In the genomic region with DNA sequence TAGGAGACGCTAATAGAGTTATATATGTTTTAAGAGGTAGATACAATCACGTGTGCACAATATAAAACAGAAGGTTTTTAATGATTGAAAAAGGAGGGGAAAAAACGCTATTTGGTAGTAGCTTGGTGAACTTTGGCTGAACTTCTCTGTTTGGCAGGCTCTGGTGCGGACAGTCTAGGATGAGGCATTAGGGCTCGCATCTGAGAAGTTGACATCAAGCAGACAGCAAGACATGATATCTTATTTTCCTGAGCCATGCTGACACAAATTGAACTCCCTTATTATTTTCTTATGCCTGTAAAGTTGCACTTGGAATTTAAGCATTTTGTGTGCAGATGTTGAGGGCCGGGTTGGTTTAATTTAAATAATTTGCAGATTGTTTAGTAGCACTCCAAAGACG, we compare ENCODE assay signal across 24 cellular contexts.
DNase-seq lines count a peak whose midpoint lies in the region; TF ChIP-seq lines count a peak whose summit lies in the region.
"Had no signal": no experiment of that assay in that cellular context is flagged by ENCODE, and none has a peak within 500 bp of the region (broad histone marks: within the 10 kb centered on the region; RNA-seq: fewer than 3 reads in every experiment).

No MANE protein-coding gene starts in this region.

- H2BK15ac ChIP-seq in mesenchymal stem cell (ENCODE audit: low read depth, poor library complexity, severe bottlenecking), result no peak overlapping the region

- peak overlapping the region; percentile 100 for H3K27ac Mint-ChIP-seq in HFFc6
- H3K27ac Mint-ChIP-seq in MCF 10A (ENCODE audit: low read depth, unreplicated experiment), result no peak overlapping the region
- H3K27ac Mint-ChIP-seq: endodermal cell; stimulated activated effector memory CD8-positive, alpha-beta T cell treated with anti-CD3 and anti-CD28 coated beads, Interleukin-12 subunit alpha, Interleukin-12 subunit beta, amount 100 ng/mL, for 72 hours had no signal

- CTCF ChIA-PET in MCF 10A (lab: Yijun Ruan, JAX), result interaction anchor here (0.7 to 1.1 kb wide), 2 partner anchors 9 to 15 kb away, joined by 3 read pairs; no protein-coding TSS in a partner anchor

- WGBS in mesenchymal stem cell, result 74% methylated on average over 7 of the region's 7 CpGs

- H3K36me3 ChIP-seq in brain microvascular endothelial cell (replicated peaks), result no peaks in the 10 kb centered on the region
- no peaks in the 10 kb centered on the region for H3K36me3 ChIP-seq in mesenchymal stem cell (ENCODE audit: control insufficient read depth in 1 of 2, insufficient read depth in 2 of 2, low read depth in 1 of 2, low read length in 2 of 2)
- H3K36me3 ChIP-seq: HAP-1, ovary, right lobe of liver had no signal

- H3K27me3 ChIP-seq in brain microvascular endothelial cell (replicated peaks), result no peaks in the 10 kb centered on the region
- no peaks in the 10 kb centered on the region for H3K27me3 ChIP-seq in mesenchymal stem cell (ENCODE audit: control insufficient read depth in 1 of 2, insufficient read depth in 1 of 2, low read length in 2 of 2)
- H3K27me3 ChIP-seq: body of pancreas, ovary, right lobe of liver, testis had no signal

- H3K27ac ChIP-seq in brain microvascular endothelial cell (peak overlapping the region; percentile 92), mesenchymal stem cell (ENCODE audit: low read length, poor library complexity, severe bottlenecking) (no peak overlapping the region)
- H3K27ac ChIP-seq: body of pancreas, ovary, right lobe of liver, testis had no signal

- H3K36me3 Mint-ChIP-seq in HFFc6 (ENCODE audit: low read depth) (no peaks in the 10 kb centered on the region), MCF 10A (ENCODE audit: insufficient read depth, unreplicated experiment) (no peaks in the 10 kb centered on the region)
- H3K36me3 Mint-ChIP-seq: stimulated activated effector memory CD8-positive, alpha-beta T cell treated with anti-CD3 and anti-CD28 coated beads, Interleukin-12 subunit alpha, Interleukin-12 subunit beta, amount 100 ng/mL, for 72 hours had no signal

- no peak overlapping the region for H2BK12ac ChIP-seq in mesenchymal stem cell (ENCODE audit: low read length in 2 of 2)

- DNase-seq in AG08396 (ENCODE audit: low spot score) (peak; percentile 17), HFFc6 (peak; percentile 16), brain microvascular endothelial cell (peak; percentile 92), mesenchymal stem cell (no peak), GOT3 (lab: John Stamatoyannopoulos, UW) (no peak), NCI-H2171 treated with DMSO at 0.1 percent for 48 hours (lab: John Stamatoyannopoulos, UW) (no peak), MCF 10A (ENCODE audit: unreplicated experiment) (no peak), NCI-H526 treated with DMSO at 0.1 percent for 48 hours (lab: John Stamatoyannopoulos, UW) (no peak)
- DNase-seq: activated CD4-positive, CD25-positive, alpha-beta regulatory T cell treated with anti-CD3 and anti-CD28 coated beads, Interleukin-2, amount 50 U/mL, for 72 hours; activated naive CD4-positive, alpha-beta T cell treated with anti-CD3 and anti-CD28 coated beads, Interleukin-2, amount 50 U/mL, for 16 hours; activated T-cell treated with anti-CD3 and anti-CD28 coated beads, Interleukin-2, amount 50 U/mL, for 48 hours; endodermal cell; hypothalamus; Karpas-422; NCI-H1105; NCI-H2081; NCI-H510A; ovary; right lobe of liver; SW 1271; testis had no signal

- H3K4me3 ChIP-seq in brain microvascular endothelial cell (ENCODE audit: low read depth, low read length) (no peak overlapping the region), mesenchymal stem cell (ENCODE audit: insufficient read depth in 1 of 2, low read depth in 1 of 2, low read length in 2 of 2) (peak overlapping the region in 1 of 2 experiments; percentile 40)
- H3K4me3 ChIP-seq: body of pancreas, HAP-1, ovary, right lobe of liver, testis had no signal

- peaks cover 2% of the 10 kb centered on the region for H3K4me1 ChIP-seq in mesenchymal stem cell (ENCODE audit: control insufficient read depth, insufficient read depth, low read depth, low read length)
- H3K4me1 ChIP-seq: body of pancreas, HAP-1, right lobe of liver, testis had no signal

- no peak overlapping the region for H4K8ac ChIP-seq in mesenchymal stem cell (ENCODE audit: low read length)

- POLR2A ChIA-PET in MCF 10A (lab: Yijun Ruan, JAX), result no interaction called here

- no peak for TF ChIP-seq CTCF in HFFc6 (IDR thresholded peaks at IDR 0.05)
- no peak for TF ChIP-seq CTCF in brain microvascular endothelial cell (IDR thresholded peaks at IDR 0.05; ENCODE audit: low read depth, low read length, missing control alignments)
- no peak for TF ChIP-seq CTCF in MCF 10A (IDR thresholded peaks at IDR 0.05; ENCODE audit: unreplicated experiment)

- H3K9me3 Mint-ChIP-seq in HFFc6, result no peaks in the 10 kb centered on the region
- H3K9me3 Mint-ChIP-seq in MCF 10A (ENCODE audit: unreplicated experiment), result no peaks in the 10 kb centered on the region
- H3K9me3 Mint-ChIP-seq: endodermal cell; stimulated activated effector memory CD8-positive, alpha-beta T cell treated with anti-CD3 and anti-CD28 coated beads, Interleukin-12 subunit alpha, Interleukin-12 subunit beta, amount 100 ng/mL, for 72 hours had no signal

- intact Hi-C loops in MCF 10A (cut with micrococcal nuclease), result no loop called here

- H3K14ac ChIP-seq in mesenchymal stem cell (ENCODE audit: low read length in 2 of 2), result no peak overlapping the region

- no peak overlapping the region for H3K23ac ChIP-seq in mesenchymal stem cell (ENCODE audit: low read length in 2 of 2)

- H2AFZ ChIP-seq in mesenchymal stem cell (ENCODE audit: low read depth, low read length), result no peak overlapping the region

- in situ Hi-C loops in brain microvascular endothelial cell (cut with HindIII; ENCODE audit: low pct_ligation_motif_present, low sequenced_read_pairs), result no loop called here

- no TSS peak for BruUV-seq in MCF 10A (replicated peaks; lab: Mats Ljungman, UMichigan)

- H3K18ac ChIP-seq in mesenchymal stem cell (ENCODE audit: low read depth in 1 of 2, low read length in 2 of 2), result no peak overlapping the region

- H3K4me1 Mint-ChIP-seq in HFFc6 (ENCODE audit: low read depth) (peaks cover 72% of the 10 kb centered on the region), MCF 10A (ENCODE audit: insufficient read depth, unreplicated experiment) (peaks cover 20% of the 10 kb centered on the region)
- H3K4me1 Mint-ChIP-seq: stimulated activated effector memory CD8-positive, alpha-beta T cell treated with anti-CD3 and anti-CD28 coated beads, Interleukin-12 subunit alpha, Interleukin-12 subunit beta, amount 100 ng/mL, for 72 hours had no signal

- peak overlapping the region; percentile 86 for H3K9ac ChIP-seq in mesenchymal stem cell (ENCODE audit: low read length)

- H3K4me2 ChIP-seq in mesenchymal stem cell (ENCODE audit: low read length, poor library complexity, severe bottlenecking), result no peak overlapping the region

- H2AK5ac ChIP-seq in mesenchymal stem cell (ENCODE audit: low read length, severe bottlenecking), result no peak overlapping the region

- H4K91ac ChIP-seq in mesenchymal stem cell (ENCODE audit: low read length), result no peak overlapping the region

- H3K4me3 Mint-ChIP-seq in HFFc6, result peak overlapping the region; percentile 83; the same call in 1 of the 2 replicates
- H3K4me3 Mint-ChIP-seq in MCF 10A (ENCODE audit: unreplicated experiment), result no peak overlapping the region
- H3K4me3 Mint-ChIP-seq: endodermal cell; stimulated activated effector memory CD8-positive, alpha-beta T cell treated with anti-CD3 and anti-CD28 coated beads, Interleukin-12 subunit alpha, Interleukin-12 subunit beta, amount 100 ng/mL, for 72 hours had no signal

- no peaks in the 10 kb centered on the region for H3K79me1 ChIP-seq in mesenchymal stem cell (replicated peaks; ENCODE audit: low read length, poor library complexity, severe bottlenecking)

- H3K9me3 ChIP-seq in mesenchymal stem cell (ENCODE audit: control insufficient read depth, low read length), result no peaks in the 10 kb centered on the region
- H3K9me3 ChIP-seq: body of pancreas, HAP-1, ovary, right lobe of liver, testis had no signal

- no peak overlapping the region for H2BK120ac ChIP-seq in mesenchymal stem cell (ENCODE audit: low read depth, low read length)

- H3K27me3 Mint-ChIP-seq in HFFc6 (ENCODE audit: insufficient read depth) (no peaks in the 10 kb centered on the region), MCF 10A (ENCODE audit: insufficient read depth, unreplicated experiment) (no peaks in the 10 kb centered on the region)

- H3K4ac ChIP-seq in mesenchymal stem cell (ENCODE audit: low read depth in 1 of 2, low read length in 2 of 2), result no peak overlapping the region

- no peak overlapping the region for H2BK5ac ChIP-seq in mesenchymal stem cell (ENCODE audit: low read depth, low read length, poor library complexity, severe bottlenecking)

Comparison
In these comparisons a context has a peak if more than half of its experiments do, and no peak if none do; other contexts are left out.
1. DNase-seq: peak in AG08396 (single experiment), HFFc6 (single experiment) and brain microvascular endothelial cell (single experiment); none in mesenchymal stem cell (single experiment), GOT3 (single experiment), NCI-H2171 treated with DMSO at 0.1 percent for 48 hours (single experiment), MCF 10A (single experiment) and NCI-H526 treated with DMSO at 0.1 percent for 48 hours (single experiment).